8 cellular contexts compared by ENCODE assay signal in the genomic region with DNA sequence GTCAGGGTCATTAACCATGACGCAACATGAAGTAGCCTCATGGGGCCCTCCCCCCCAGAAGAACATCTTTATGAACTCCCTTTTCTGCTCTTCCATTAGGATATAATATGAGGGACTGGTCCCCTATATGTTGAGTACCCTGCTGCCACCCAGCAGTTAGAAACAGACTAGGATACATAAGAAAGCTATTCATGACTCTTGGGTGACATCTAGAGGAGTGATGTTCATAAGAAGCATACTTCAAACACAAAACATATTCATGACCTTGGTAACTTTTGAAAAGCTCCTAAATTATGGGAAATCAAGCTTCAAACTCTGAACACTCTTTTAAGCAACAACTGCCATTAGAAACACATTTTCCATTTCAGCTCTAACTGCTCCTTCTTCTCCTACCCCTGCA.
DNase-seq lines count a peak whose midpoint lies in the region; ATAC-seq and TF ChIP-seq lines count a peak whose summit lies in the region.

No MANE protein-coding gene starts in this region.

- DNase-seq in DMS 273 (lab: John Stamatoyannopoulos, UW; ENCODE audit: unreplicated experiment) (peak; percentile 55), DMS 273 treated with DMSO at 0.1 percent for 48 hours (lab: John Stamatoyannopoulos, UW) (no peak), MM.1S (peak; percentile 50), T47D (ENCODE audit: low read depth in 1 of 2, low spot score in 1 of 2) (peak; percentile 11 to 81), neural progenitor cell (ENCODE audit: low spot score) (peak; percentile 31)
- no peak for DNase-seq in activated naive CD4-positive, alpha-beta T cell (lab: John Stamatoyannopoulos, UW)
- DNase-seq in activated naive CD4-positive, alpha-beta T cell treated with anti-CD3 and anti-CD28 coated beads, Interleukin-2, amount 50 U/mL, for 72 hours (ENCODE audit: low spot score in 2 of 2) = no peak

- H3K9me3 Mint-ChIP-seq in neural progenitor cell = peaks cover 5% of the 10 kb centered on the region
- no peaks in the 10 kb centered on the region for H3K9me3 Mint-ChIP-seq in activated naive CD4-positive, alpha-beta T cell treated with anti-CD3 and anti-CD28 coated beads, Interleukin-2, amount 50 U/mL, for 72 hours

- in situ Hi-C loops in T47D (cut with HindIII; ENCODE audit: low pct_unique_long_range_greater_than_20kb, low sequenced_read_pairs) = no loop called here

- H3F3A ChIP-seq in MM.1S (ENCODE audit: insufficient read depth, low read length) (no peaks in the 10 kb centered on the region), neural progenitor cell (ENCODE audit: low read depth) (peaks cover 15% of the 10 kb centered on the region)

- no peak overlapping the region for H3K27ac ChIP-seq in MM.1S (ENCODE audit: low read length)
- no peak overlapping the region for H3K27ac ChIP-seq in neural progenitor cell

- no peak for ATAC-seq in activated naive CD4-positive, alpha-beta T cell treated with anti-CD3 and anti-CD28 coated beads, Interleukin-2, amount 50 U/mL, for 72 hours
- ATAC-seq in HG03460 (IDR thresholded peaks at IDR 0.05; ENCODE audit: unreplicated experiment) = no peak

- no peaks in the 10 kb centered on the region for H4K20me1 ChIP-seq in MM.1S (ENCODE audit: insufficient read depth, low read length)
- H4K20me1 ChIP-seq in neural progenitor cell (ENCODE audit: low read depth) = no peaks in the 10 kb centered on the region

- peak; percentile 40 for TF ChIP-seq CTCF in MM.1S (IDR thresholded peaks at IDR 0.05; ENCODE audit: low read length)
- TF ChIP-seq CTCF in neural progenitor cell (IDR thresholded peaks at IDR 0.05) = peak; percentile 46

- H3K9me3 ChIP-seq in MM.1S (replicated peaks; ENCODE audit: insufficient read depth, low read length) (no peaks in the 10 kb centered on the region), neural progenitor cell (ENCODE audit: low read depth) (no peaks in the 10 kb centered on the region)

- no peaks in the 10 kb centered on the region for H3K4me1 ChIP-seq in MM.1S (ENCODE audit: low read length)
- H3K4me1 ChIP-seq in neural progenitor cell = peaks cover 15% of the 10 kb centered on the region

- H3K36me3 Mint-ChIP-seq in neural progenitor cell = no peaks in the 10 kb centered on the region
- no peaks in the 10 kb centered on the region for H3K36me3 Mint-ChIP-seq in activated naive CD4-positive, alpha-beta T cell treated with anti-CD3 and anti-CD28 coated beads, Interleukin-2, amount 50 U/mL, for 72 hours

- H2AFZ ChIP-seq in MM.1S (ENCODE audit: low read length) (no peak overlapping the region), neural progenitor cell (replicated peaks) (no peak overlapping the region)

- H3K4me1 Mint-ChIP-seq in neural progenitor cell = peaks cover 8% of the 10 kb centered on the region

- H3K27me3 ChIP-seq in MM.1S (replicated peaks; ENCODE audit: insufficient read depth, low read length) (no peaks in the 10 kb centered on the region), neural progenitor cell (no peaks in the 10 kb centered on the region)

- no peaks in the 10 kb centered on the region for H3K9me2 ChIP-seq in MM.1S (replicated peaks; ENCODE audit: insufficient read depth, low read length)

- no peaks in the 10 kb centered on the region for H3K27me3 Mint-ChIP-seq in neural progenitor cell (ENCODE audit: insufficient read depth, low read depth)

- H3K36me3 ChIP-seq in MM.1S (replicated peaks; ENCODE audit: insufficient read depth, low read length) (no peaks in the 10 kb centered on the region), neural progenitor cell (no peaks in the 10 kb centered on the region)

- no peak overlapping the region for H3K9ac ChIP-seq in MM.1S (ENCODE audit: low read length)
- H3K9ac ChIP-seq in neural progenitor cell = no peak overlapping the region

- H3K4me3 ChIP-seq in MM.1S (ENCODE audit: low read length) (no peak overlapping the region), neural progenitor cell (no peak overlapping the region)

- no peak overlapping the region for H3K27ac Mint-ChIP-seq in neural progenitor cell
- no peak overlapping the region for H3K27ac Mint-ChIP-seq in activated naive CD4-positive, alpha-beta T cell treated with anti-CD3 and anti-CD28 coated beads, Interleukin-2, amount 50 U/mL, for 72 hours

- H3K79me2 ChIP-seq in MM.1S (ENCODE audit: low read length) (no peaks in the 10 kb centered on the region), neural progenitor cell (ENCODE audit: low read depth) (peaks cover 4% of the 10 kb centered on the region)

- H3K4me2 ChIP-seq in MM.1S (ENCODE audit: low read depth, low read length) = no peak overlapping the region
- H3K4me2 ChIP-seq in neural progenitor cell = no peak overlapping the region

- no peak overlapping the region for H3K4me3 Mint-ChIP-seq in neural progenitor cell

Comparison
In these comparisons a context has a peak if more than half of its experiments do, and no peak if none do; other contexts are left out.
1. DNase-seq: peak in DMS 273 (single experiment), MM.1S (single experiment), T47D (2 of 2) and neural progenitor cell (single experiment); none in DMS 273 treated with DMSO at 0.1 percent for 48 hours (single experiment), activated naive CD4-positive, alpha-beta T cell (0 of 4) and activated naive CD4-positive, alpha-beta T cell treated with anti-CD3 and anti-CD28 coated beads, Interleukin-2, amount 50 U/mL, for 72 hours (0 of 2).